ENCODE assay signal across 1 cellular context in genomic region chr1:109620890-109621289, GRCh38.
TF ChIP-seq lines count a peak whose summit lies in the region.

No MANE protein-coding gene starts in this region.

TF ChIP-seq in K562, 482 proteins besides CTCF, POLR2A, EP300 and RAD21 (continued from another document):
- TF ChIP-seq ZNF609 (CRISPR knock-in tag; IDR thresholded peaks at IDR 0.05; ENCODE audit: borderline replicate concordance) (no peak), RBM17 (IDR thresholded peaks at IDR 0.05; ENCODE audit: borderline replicate concordance, low read depth, low read length) (no peak), NEUROD1 (IDR thresholded peaks at IDR 0.05; ENCODE audit: borderline replicate concordance, low read depth, low read length, partially characterized antibody) (no peak), CBX1 (IDR thresholded peaks at IDR 0.05; ENCODE audit: low read depth) (no peak), TGIF2 (CRISPR knock-in tag; IDR thresholded peaks at IDR 0.05) (no peak), MTA3 (IDR thresholded peaks at IDR 0.05; ENCODE audit: borderline replicate concordance) (no peak), MXI1 (IDR thresholded peaks at IDR 0.05; ENCODE audit: low read depth, low read length) (0 out of 2 replicates have a peak, but pooled peaks have one; percentile 57), NFYB (IDR thresholded peaks at IDR 0.05; ENCODE audit: extremely low read depth, insufficient read length) (no peak), ZNF212 (CRISPR knock-in tag; IDR thresholded peaks at IDR 0.05) (no peak), DACH1 (IDR thresholded peaks at IDR 0.05; ENCODE audit: partially characterized antibody) (no peak), FOXK1 (CRISPR knock-in tag; IDR thresholded peaks at IDR 0.05; ENCODE audit: borderline replicate concordance) (no peak), POLR3G (IDR thresholded peaks at IDR 0.05; ENCODE audit: extremely low read depth, insufficient read length, insufficient replicate concordance) (no peak), CCNT2 (IDR thresholded peaks at IDR 0.05; ENCODE audit: borderline replicate concordance, extremely low read depth, insufficient read length, low read depth, low read length) (peak; percentile 18), KHSRP (IDR thresholded peaks at IDR 0.05) (no peak), ZBTB17 (CRISPR knock-in tag; IDR thresholded peaks at IDR 0.05) (no peak), PRDM10 (IDR thresholded peaks at IDR 0.05; ENCODE audit: partially characterized antibody) (peak; percentile 53), WHSC1 (IDR thresholded peaks at IDR 0.05; ENCODE audit: low read length) (no peak), ZNF124 (CRISPR knock-in tag; IDR thresholded peaks at IDR 0.05) (no peak), KDM2B (CRISPR knock-in tag; IDR thresholded peaks at IDR 0.05) (no peak), ZNF592 (IDR thresholded peaks at IDR 0.05) (no peak)
TF ChIP-seq in K562: peak in this region for 44.
